In the genomic region with DNA sequence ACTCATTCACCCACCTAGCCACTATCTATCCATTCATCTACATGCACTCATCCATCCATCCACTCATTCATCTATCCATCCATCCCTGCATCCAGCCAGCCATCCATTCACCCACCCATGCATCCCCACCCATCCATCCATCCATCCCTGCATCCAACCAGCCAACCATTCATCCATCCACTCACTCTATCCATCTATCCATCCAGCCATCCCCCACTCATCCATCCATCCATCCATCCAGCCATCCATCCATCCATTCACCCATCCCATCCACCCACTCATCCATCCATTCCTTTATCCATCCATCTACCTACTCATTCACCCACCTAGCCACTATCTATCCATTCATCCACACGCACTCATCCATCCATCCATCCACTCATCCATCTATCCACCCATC, we compare ENCODE assay signal across 9 cellular contexts.
"Had no signal": no experiment of that assay in that cellular context is flagged by ENCODE, and none has a peak within 500 bp of the region (broad histone marks: within the 10 kb centered on the region; RNA-seq: fewer than 3 reads in every experiment).

No MANE protein-coding gene starts in this region.

- ATAC-seq: HepG2, K562 had no signal

- H2AFZ ChIP-seq: GM23248 had no signal

- H3K9ac ChIP-seq: GM23248 had no signal

- H3K4me3 ChIP-seq: GM23248, K562 had no signal

- H3K27ac ChIP-seq: GM23248 had no signal

- DNase-seq: GOT3, H9, HCEC 1CT, HFFc6, KG1 had no signal

- FAIRE-seq: H54, HepG2, K562 had no signal
